In the genomic region with DNA sequence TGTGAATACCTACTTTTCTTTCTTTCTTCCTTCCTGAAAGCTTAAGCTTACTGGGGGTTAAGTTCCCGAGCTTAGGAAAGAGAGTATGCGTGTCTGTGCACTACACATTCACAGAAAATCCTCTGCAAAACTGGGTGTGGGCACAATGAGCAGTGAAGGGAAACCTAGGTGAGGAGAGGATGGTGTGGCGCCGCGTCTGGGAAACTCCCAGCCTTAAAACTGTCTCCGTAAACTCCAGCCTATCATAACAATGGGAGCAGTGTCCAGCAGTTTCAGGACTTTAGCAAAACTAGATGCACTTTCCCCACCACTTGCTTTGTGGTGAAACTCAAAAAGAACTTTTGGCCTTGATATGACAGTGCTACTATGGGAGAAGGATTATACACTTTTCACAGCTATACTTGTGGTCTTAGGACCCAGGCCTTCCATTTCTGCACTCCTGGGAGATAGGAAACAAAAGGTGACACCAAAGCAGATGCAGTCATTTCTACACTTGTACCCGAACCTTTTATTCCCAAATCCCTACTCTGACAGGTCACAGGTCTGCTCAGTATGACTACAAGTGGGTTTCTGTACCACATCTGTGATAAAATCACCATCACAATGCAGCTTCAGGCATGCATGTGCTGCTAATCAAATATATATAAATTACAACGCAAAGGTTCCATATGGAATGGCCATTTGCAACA, we compare ENCODE assay signal across 21 cellular contexts.
"Had no signal": no experiment of that assay in that cellular context is flagged by ENCODE, and none has a peak within 500 bp of the region (broad histone marks: within the 10 kb centered on the region; RNA-seq: fewer than 3 reads in every experiment).

No MANE protein-coding gene starts in this region.

- ATAC-seq: activated naive CD8-positive, alpha-beta T cell treated with anti-CD3 and anti-CD28 coated beads, Interleukin-2, amount 50 U/mL, for 24 hours; activated T-cell treated with anti-CD3 and anti-CD28 coated beads, Interleukin-2, amount 50 U/mL, for 4 hours; natural killer cell; right cardiac atrium; T-cell had no signal

- H3K36me3 ChIP-seq: left ventricle myocardium inferior, transverse colon, uterus had no signal

- H3K4me3 ChIP-seq: left ventricle myocardium inferior, skin epidermis, transverse colon, uterus had no signal

- H3K9me3 Mint-ChIP-seq: activated naive CD4-positive, alpha-beta T cell treated with anti-CD3 and anti-CD28 coated beads for 36 hours; activated naive CD8-positive, alpha-beta T cell treated with anti-CD3 and anti-CD28 coated beads, Interleukin-2, amount 50 U/mL, for 24 hours; activated T-cell treated with anti-CD3 and anti-CD28 coated beads, Interleukin-2, amount 50 U/mL, for 4 hours; dendritic cell treated with granulocyte-macrophage colony-stimulating factor and Interleukin-4, amounts not matched to agents 40 ng/mL and 50 ng/mL, for 4 days; mesothelial cell of epicardium; natural killer cell; T-cell; T-helper 2 cell treated with Interferon-gamma antibody and Interleukin-4, amounts not matched to agents 5 μg/mL and 100 μg/mL, for 36 hours had no signal

- H3K27me3 ChIP-seq: transverse colon, uterus had no signal

- H3K4me1 ChIP-seq: left ventricle myocardium inferior, parathyroid adenoma, transverse colon, uterus had no signal

- FAIRE-seq: endometrium, keratinocyte had no signal

- DNase-seq: activated CD4-positive, CD25-positive, alpha-beta regulatory T cell treated with anti-CD3 and anti-CD28 coated beads, Interleukin-2, amount 50 U/mL, for 72 hours; activated CD8-positive, alpha-beta memory T cell treated with anti-CD3 and anti-CD28 coated beads, Interleukin-2, amount 50 U/mL, for 48 hours; activated naive CD4-positive, alpha-beta T cell treated with anti-CD3 and anti-CD28 coated beads for 36 hours; activated naive CD8-positive, alpha-beta T cell treated with anti-CD3 and anti-CD28 coated beads, Interleukin-2, amount 50 U/mL, for 24 hours; activated T-cell treated with anti-CD3 and anti-CD28 coated beads, Interleukin-2, amount 50 U/mL, for 4 hours; effector CD4-positive, alpha-beta T cell; foreskin fibroblast; left ventricle myocardium inferior; natural killer cell; right cardiac atrium; T-cell; transverse colon; uterus had no signal

- H3K9ac ChIP-seq: parathyroid adenoma had no signal

- H3K4me3 Mint-ChIP-seq: activated naive CD4-positive, alpha-beta T cell treated with anti-CD3 and anti-CD28 coated beads for 36 hours; activated naive CD8-positive, alpha-beta T cell treated with anti-CD3 and anti-CD28 coated beads, Interleukin-2, amount 50 U/mL, for 24 hours; activated T-cell treated with anti-CD3 and anti-CD28 coated beads, Interleukin-2, amount 50 U/mL, for 4 hours; dendritic cell treated with granulocyte-macrophage colony-stimulating factor and Interleukin-4, amounts not matched to agents 40 ng/mL and 50 ng/mL, for 4 days; mesothelial cell of epicardium; natural killer cell; T-cell; T-helper 2 cell treated with Interferon-gamma antibody and Interleukin-4, amounts not matched to agents 5 μg/mL and 100 μg/mL, for 36 hours had no signal

- H3K9me3 ChIP-seq: left ventricle myocardium inferior, transverse colon, uterus had no signal

- H3K36me3 Mint-ChIP-seq: mesothelial cell of epicardium, natural killer cell had no signal

- H3K27ac ChIP-seq: left ventricle myocardium inferior, parathyroid adenoma, skin epidermis, transverse colon, uterus, VCaP had no signal

- H3K27ac Mint-ChIP-seq: activated naive CD4-positive, alpha-beta T cell treated with anti-CD3 and anti-CD28 coated beads for 36 hours; activated naive CD8-positive, alpha-beta T cell treated with anti-CD3 and anti-CD28 coated beads, Interleukin-2, amount 50 U/mL, for 24 hours; dendritic cell treated with granulocyte-macrophage colony-stimulating factor and Interleukin-4, amounts not matched to agents 40 ng/mL and 50 ng/mL, for 4 days; mesothelial cell of epicardium; T-cell; T-helper 2 cell treated with Interferon-gamma antibody and Interleukin-4, amounts not matched to agents 5 μg/mL and 100 μg/mL, for 36 hours had no signal

- H3K27me3 Mint-ChIP-seq: activated naive CD8-positive, alpha-beta T cell treated with anti-CD3 and anti-CD28 coated beads, Interleukin-2, amount 50 U/mL, for 24 hours; dendritic cell treated with granulocyte-macrophage colony-stimulating factor and Interleukin-4, amounts not matched to agents 40 ng/mL and 50 ng/mL, for 4 days; T-cell had no signal

- H2AFZ ChIP-seq: parathyroid adenoma had no signal
